In genomic region chr5:76029739-76030138, GRCh38 we compare ENCODE assay signal across 21 cellular contexts. TPM values are rescaled to one million over a fixed set of nuclear protein-coding genes. Genes with fewer than 3 reads are reported as not detected.
"Had no signal": no experiment of that assay in that cellular context is flagged by ENCODE, and none has a peak within 500 bp of the region (broad histone marks: within the 10 kb centered on the region; RNA-seq: fewer than 3 reads in every experiment).

No MANE protein-coding gene starts in this region.

- H3K9me3 ChIP-seq: esophagus muscularis mucosa, gastrocnemius medialis, lower lobe of right lung, pancreas had no signal

- H3K4me3 ChIP-seq: esophagus muscularis mucosa, gastrocnemius medialis, left ventricle myocardium inferior, lower lobe of right lung, pancreas had no signal

- H3K27ac Mint-ChIP-seq: dendritic cell treated with granulocyte-macrophage colony-stimulating factor and Interleukin-4, amounts not matched to agents 40 ng/mL and 50 ng/mL, for 4 days; effector memory CD8-positive, alpha-beta T cell; naive B cell; nephron; progenitor cell of endocrine pancreas had no signal

- ATAC-seq: effector memory CD8-positive, alpha-beta T cell; gastrocnemius medialis; lower lobe of right lung; right cardiac atrium had no signal

- H3K4me3 Mint-ChIP-seq: dendritic cell treated with granulocyte-macrophage colony-stimulating factor and Interleukin-4, amounts not matched to agents 40 ng/mL and 50 ng/mL, for 4 days; effector memory CD8-positive, alpha-beta T cell; naive B cell; nephron had no signal

- H3K36me3 Mint-ChIP-seq: naive B cell had no signal

- DNase-seq: effector memory CD8-positive, alpha-beta T cell; gastrocnemius medialis; glutamatergic neuron; islet precursor cell; left ventricle myocardium inferior; lower lobe of right lung; mesendoderm; naive B cell; occipital lobe; pancreas; right cardiac atrium; small intestine; stimulated activated CD4-positive, alpha-beta T cell treated with anti-CD3 and anti-CD28 coated beads, Interleukin-12 subunit alpha, Interleukin-12 subunit beta, amount 100 ng/mL, for 4 hours; stimulated activated naive CD4-positive, alpha-beta T cell treated with Interleukin-2 at 50 U/mL for 16 hours; trophoblast cell had no signal

- H3K4me1 ChIP-seq: esophagus muscularis mucosa, gastrocnemius medialis, left ventricle myocardium inferior, lower lobe of right lung had no signal

- H3K27ac ChIP-seq: epithelial cell of prostate, esophagus muscularis mucosa, gastrocnemius medialis, left ventricle myocardium inferior, lower lobe of right lung had no signal

- H3K4me1 Mint-ChIP-seq: naive B cell, nephron had no signal

- H3K9me3 Mint-ChIP-seq: dendritic cell treated with granulocyte-macrophage colony-stimulating factor and Interleukin-4, amounts not matched to agents 40 ng/mL and 50 ng/mL, for 4 days; effector memory CD8-positive, alpha-beta T cell; nephron had no signal

- H3K27me3 ChIP-seq: esophagus muscularis mucosa, gastrocnemius medialis, pancreas had no signal

- H3K36me3 ChIP-seq: esophagus muscularis mucosa, gastrocnemius medialis, left ventricle myocardium inferior, lower lobe of right lung, pancreas had no signal

RNA-seq across cellular contexts. Expression of gene SV2C, which starts 53.4 kb away (rescaled TPM):
- total RNA-seq: fibroblast of villous mesenchyme, gastrocnemius medialis had no signal
